ENCODE assay signal across 1 cellular context in the genomic region with DNA sequence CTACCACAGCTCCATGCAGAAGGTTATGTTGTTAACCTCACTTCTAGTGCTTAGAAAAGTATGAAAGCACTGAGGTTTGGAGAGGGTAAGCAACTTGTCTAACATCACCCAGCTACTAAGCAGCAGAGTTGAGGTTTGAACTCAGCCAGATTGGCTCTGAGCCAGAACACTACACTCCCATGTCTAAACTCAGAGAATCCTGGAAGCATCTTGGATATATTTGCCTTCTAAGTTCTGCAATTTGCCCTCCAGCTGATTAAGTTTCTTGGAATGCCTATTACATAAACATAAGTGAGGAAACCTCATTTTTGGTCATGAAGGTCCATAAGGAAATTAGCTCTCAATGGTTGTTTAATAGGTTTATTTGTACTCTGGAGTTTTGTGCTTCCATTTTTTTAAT.
TF ChIP-seq lines count a peak whose summit lies in the region.

No MANE protein-coding gene starts in this region.

TF ChIP-seq in IMR-90, 13 proteins besides CTCF, POLR2A, EP300 and RAD21 (continued from another document):
- TF ChIP-seq, protein P1, sequence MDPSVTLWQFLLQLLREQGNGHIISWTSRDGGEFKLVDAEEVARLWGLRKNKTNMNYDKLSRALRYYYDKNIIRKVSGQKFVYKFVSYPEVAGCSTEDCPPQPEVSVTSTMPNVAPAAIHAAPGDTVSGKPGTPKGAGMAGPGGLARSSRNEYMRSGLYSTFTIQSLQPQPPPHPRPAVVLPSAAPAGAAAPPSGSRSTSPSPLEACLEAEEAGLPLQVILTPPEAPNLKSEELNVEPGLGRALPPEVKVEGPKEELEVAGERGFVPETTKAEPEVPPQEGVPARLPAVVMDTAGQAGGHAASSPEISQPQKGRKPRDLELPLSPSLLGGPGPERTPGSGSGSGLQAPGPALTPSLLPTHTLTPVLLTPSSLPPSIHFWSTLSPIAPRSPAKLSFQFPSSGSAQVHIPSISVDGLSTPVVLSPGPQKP (IDR thresholded peaks at IDR 0.05; ENCODE audit: borderline replicate concordance, low read depth, low read length), result no peak
- TF ChIP-seq MAZ (IDR thresholded peaks at IDR 0.05; ENCODE audit: borderline replicate concordance, low read depth, low read length), result no peak
- TF ChIP-seq SMC3 (IDR thresholded peaks at IDR 0.05; ENCODE audit: low read depth, low read length), result no peak
- TF ChIP-seq MXI1 (IDR thresholded peaks at IDR 0.05; ENCODE audit: borderline replicate concordance, low read depth, low read length), result no peak
- no peak for TF ChIP-seq CEBPB (IDR thresholded peaks at IDR 0.05; ENCODE audit: low read depth, low read length)
- TF ChIP-seq MAFK (IDR thresholded peaks at IDR 0.05; ENCODE audit: low read depth, low read length), result no peak
- TF ChIP-seq BHLHE40 (IDR thresholded peaks at IDR 0.05; ENCODE audit: low read depth, low read length), result no peak
- TF ChIP-seq, protein P2, sequence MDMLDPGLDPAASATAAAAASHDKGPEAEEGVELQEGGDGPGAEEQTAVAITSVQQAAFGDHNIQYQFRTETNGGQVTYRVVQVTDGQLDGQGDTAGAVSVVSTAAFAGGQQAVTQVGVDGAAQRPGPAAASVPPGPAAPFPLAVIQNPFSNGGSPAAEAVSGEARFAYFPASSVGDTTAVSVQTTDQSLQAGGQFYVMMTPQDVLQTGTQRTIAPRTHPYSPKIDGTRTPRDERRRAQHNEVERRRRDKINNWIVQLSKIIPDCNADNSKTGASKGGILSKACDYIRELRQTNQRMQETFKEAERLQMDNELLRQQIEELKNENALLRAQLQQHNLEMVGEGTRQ (IDR thresholded peaks at IDR 0.05; ENCODE audit: low read depth, low read length), result no peak
- TF ChIP-seq RCOR1 (IDR thresholded peaks at IDR 0.05; ENCODE audit: insufficient replicate concordance, low read length), result no peak
- TF ChIP-seq CHD1 (IDR thresholded peaks at IDR 0.05; ENCODE audit: low read depth, low read length), result no peak
